In the genomic region with DNA sequence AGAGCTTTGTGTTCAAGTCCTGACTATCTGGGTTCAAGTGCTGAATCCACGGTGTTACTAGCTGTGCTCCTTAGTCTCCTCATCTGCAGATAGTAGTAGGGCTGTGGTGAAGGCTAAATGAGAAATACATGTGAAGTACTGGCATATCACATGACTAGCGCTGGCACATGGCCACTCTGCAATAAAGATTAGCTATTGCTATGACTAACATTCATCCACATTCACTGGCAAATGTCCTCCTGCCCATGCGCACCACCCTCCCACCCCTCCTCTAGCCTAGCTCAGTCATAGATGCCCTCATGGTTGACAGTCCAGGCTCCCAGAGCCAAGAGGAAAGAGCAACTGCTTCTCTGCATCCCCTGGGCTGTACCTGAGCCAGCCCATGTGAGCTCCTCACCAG, we compare ENCODE assay signal across 9 cellular contexts. TPM values are rescaled to one million over a fixed set of nuclear protein-coding genes. Genes with fewer than 3 reads are reported as not detected.
A peak's percentile ranks its signal among the peaks of the same experiment; 100 is the strongest.
DNase-seq lines count a peak whose midpoint lies in the region; ATAC-seq and TF ChIP-seq lines count a peak whose summit lies in the region.
"Had no signal": no experiment of that assay in that cellular context is flagged by ENCODE, and none has a peak within 500 bp of the region (broad histone marks: within the 10 kb centered on the region; RNA-seq: fewer than 3 reads in every experiment).

No MANE protein-coding gene starts in this region.

- no peak overlapping the region for H3K4me3 Mint-ChIP-seq in activated T-cell treated with anti-CD3 and anti-CD28 coated beads, Interleukin-2, amount 50 U/mL, for 72 hours
- no peak overlapping the region for H3K4me3 Mint-ChIP-seq in naive thymus-derived CD8-positive, alpha-beta T cell
- H3K4me3 Mint-ChIP-seq: immature natural killer cell had no signal

- 71% methylated on average over 3 of the region's 3 CpGs for WGBS in mammary epithelial cell (ENCODE audit: low coverage, missing lambda C conversion rate)
- WGBS in lung, 2 donors, result 79 to 94% methylated on average over 3 of the region's 3 CpGs

- in situ Hi-C loops in mammary epithelial cell (cut with MboI; ENCODE audit: low sequenced_read_pairs in 2 of 2), result no loop called here
- in situ Hi-C loops in GM13976 (cut with MboI; ENCODE audit: low sequenced_read_pairs, unreplicated experiment), result no loop called here

- intact Hi-C loops in mammary epithelial cell (cut with micrococcal nuclease), result no loop called here

- H3K36me3 Mint-ChIP-seq in activated T-cell treated with anti-CD3 and anti-CD28 coated beads, Interleukin-2, amount 50 U/mL, for 72 hours (ENCODE audit: insufficient read depth in 2 of 2), result peaks cover 0 to 5% of the 10 kb centered on the region in 2 donors
- peaks cover 0 to 27% (median 0%) of the 10 kb centered on the region in 3 donors for H3K36me3 Mint-ChIP-seq in naive thymus-derived CD8-positive, alpha-beta T cell

- no peak overlapping the region for H3K27ac ChIP-seq in mammary epithelial cell (ENCODE audit: insufficient read depth, low read depth, low read length)
- no peak overlapping the region for H3K27ac ChIP-seq in lung (ENCODE audit: low read depth in 1 of 2, low read length in 1 of 2)

- peak overlapping the region; percentile 63 for H2AFZ ChIP-seq in mammary epithelial cell (ENCODE audit: low read depth, low read length)

- no peak overlapping the region for H3K4me2 ChIP-seq in mammary epithelial cell (ENCODE audit: insufficient read depth, low read depth, low read length)

- peaks cover 9% of the 10 kb centered on the region for H3K4me1 Mint-ChIP-seq in activated T-cell treated with anti-CD3 and anti-CD28 coated beads, Interleukin-2, amount 50 U/mL, for 72 hours (ENCODE audit: low read depth)
- H3K4me1 Mint-ChIP-seq in naive thymus-derived CD8-positive, alpha-beta T cell, result peaks cover 4 to 11% (median 9%) of the 10 kb centered on the region in 4 donors
- H3K4me1 Mint-ChIP-seq: immature natural killer cell had no signal

- peak; percentile 54 for DNase-seq in Ammon's horn (ENCODE audit: low spot score)
- DNase-seq in NCI-H2107 (lab: John Stamatoyannopoulos, UW), result peak; percentile 19
- peak; percentile 84 for DNase-seq in mammary epithelial cell
- peak; percentile 50 for DNase-seq in lung (ENCODE audit: low spot score)
- no peak for DNase-seq in GM13976 (ENCODE audit: low spot score)
- no peak for DNase-seq in activated T-cell treated with anti-CD3 and anti-CD28 coated beads, Interleukin-2, amount 50 U/mL, for 72 hours
- DNase-seq in naive thymus-derived CD8-positive, alpha-beta T cell, result no peak
- DNase-seq: immature natural killer cell had no signal

- peak; percentile 43 for ATAC-seq in lung (ENCODE audit: insufficient read depth, low FRiP score)
- no peak for ATAC-seq in activated T-cell treated with anti-CD3 and anti-CD28 coated beads, Interleukin-2, amount 50 U/mL, for 72 hours (replicated peaks in 1 of 2)
- no peak for ATAC-seq in GM19328 (IDR thresholded peaks at IDR 0.05; ENCODE audit: unreplicated experiment)
- no peak for ATAC-seq in naive thymus-derived CD8-positive, alpha-beta T cell

- H3K36me3 ChIP-seq in mammary epithelial cell (ENCODE audit: insufficient read depth, low read length), result peaks cover 12% of the 10 kb centered on the region
- H3K36me3 ChIP-seq in lung (ENCODE audit: control insufficient read depth in 2 of 2, insufficient read depth in 2 of 2, low read length in 2 of 2), result peaks cover 0 to 15% of the 10 kb centered on the region in 2 donors

- dilution Hi-C loops in mammary epithelial cell (cut with HindIII; ENCODE audit: low sequenced_read_pairs), result no loop called here

- BruUV-seq in mammary epithelial cell (replicated peaks; lab: Mats Ljungman, UMichigan), result no TSS peak

- no peaks in the 10 kb centered on the region for H3K27me3 Mint-ChIP-seq in activated T-cell treated with anti-CD3 and anti-CD28 coated beads, Interleukin-2, amount 50 U/mL, for 72 hours (ENCODE audit: low read depth)
- no peaks in the 10 kb centered on the region for H3K27me3 Mint-ChIP-seq in naive thymus-derived CD8-positive, alpha-beta T cell

- H4K20me1 ChIP-seq in mammary epithelial cell (ENCODE audit: insufficient read depth, low read length), result no peaks in the 10 kb centered on the region

- TF ChIP-seq CTCF in mammary epithelial cell (conservative IDR thresholded peaks at IDR 0.05 in 1 of 2, IDR thresholded peaks at IDR 0.05 in 1 of 2; ENCODE audit: extremely low read depth in 1 of 2, insufficient read depth in 1 of 2, low read depth in 1 of 2, low read length in 2 of 2) (no peak), lung (IDR thresholded peaks at IDR 0.05; ENCODE audit: control extremely low read depth, extremely low read depth) (no peak), GM13976 (IDR thresholded peaks at IDR 0.05; ENCODE audit: borderline replicate concordance, control extremely low read depth, extremely low read depth, insufficient read depth, missing control alignments) (no peak)

- H3K9me3 ChIP-seq in mammary epithelial cell (replicated peaks; ENCODE audit: insufficient read depth, low read length), result no peaks in the 10 kb centered on the region
- H3K9me3 ChIP-seq in lung (ENCODE audit: control insufficient read depth in 2 of 2, insufficient read depth in 1 of 2, low read length in 1 of 2), result no peaks in the 10 kb centered on the region

- H3K79me2 ChIP-seq in mammary epithelial cell (ENCODE audit: insufficient read depth, low read length), result peaks cover 9% of the 10 kb centered on the region

- H3K4me3 ChIP-seq in mammary epithelial cell (replicated peaks in 1 of 3; ENCODE audit: insufficient read depth in 1 of 3, low read depth in 2 of 3, low read length in 3 of 3) (no peak overlapping the region), lung (no peak overlapping the region)

- H3K9me3 Mint-ChIP-seq in activated T-cell treated with anti-CD3 and anti-CD28 coated beads, Interleukin-2, amount 50 U/mL, for 72 hours, result no peaks in the 10 kb centered on the region
- H3K9me3 Mint-ChIP-seq in naive thymus-derived CD8-positive, alpha-beta T cell, result no peaks in the 10 kb centered on the region
- H3K9me3 Mint-ChIP-seq: immature natural killer cell had no signal

- POLR2A ChIA-PET in naive thymus-derived CD8-positive, alpha-beta T cell (lab: Charles Lee), result interaction anchor here (0.6 to 3.4 kb wide), 8 partner anchors 9 to 35 kb away, joined by 3 to 44 read pairs (median 5); no protein-coding TSS in a partner anchor

- CTCF ChIA-PET in mammary epithelial cell (lab: Charles Lee; ENCODE audit: low non-redundant PET), result interaction anchor here (0.6 to 1.1 kb wide), 4 partner anchors 33 to 253 kb away, joined by 3 to 5 read pairs (median 4); no protein-coding TSS in a partner anchor

- H3K4me1 ChIP-seq in mammary epithelial cell (ENCODE audit: insufficient read depth, low read length) (peaks cover 46% of the 10 kb centered on the region), lung (ENCODE audit: control insufficient read depth in 2 of 2, insufficient read depth in 2 of 2, low read length in 2 of 2) (peaks cover 10 to 30% of the 10 kb centered on the region in 2 donors)

- H3K27me3 ChIP-seq in mammary epithelial cell (ENCODE audit: insufficient read depth, low read length) (no peaks in the 10 kb centered on the region), lung (ENCODE audit: control insufficient read depth, insufficient read depth) (no peaks in the 10 kb centered on the region)

- no peak overlapping the region for H3K9ac ChIP-seq in mammary epithelial cell (ENCODE audit: insufficient read depth, low read length)

- no peak overlapping the region for H3K27ac Mint-ChIP-seq in activated T-cell treated with anti-CD3 and anti-CD28 coated beads, Interleukin-2, amount 50 U/mL, for 72 hours
- H3K27ac Mint-ChIP-seq in naive thymus-derived CD8-positive, alpha-beta T cell, result no peak overlapping the region
- H3K27ac Mint-ChIP-seq: immature natural killer cell had no signal

RNA-seq across cellular contexts. Expression of a gene that starts 8.5 kb away (rescaled TPM):
- total RNA-seq in mammary epithelial cell (10 to 100 TPM in 1 of 2 donors, under 1 TPM in 1; 0.94 to 13.3 TPM), lung (1 to 10 TPM; 2.0 to 6.0 TPM)
- polyA plus RNA-seq in mammary epithelial cell (0.28 TPM), lung (1 to 10 TPM; 2.8 to 3.8 TPM)
- polyA minus RNA-seq in mammary epithelial cell, result not detected
- under 1 TPM; 0.07 to 0.09 TPM for total RNA-seq in activated T-cell treated with anti-CD3 and anti-CD28 coated beads, Interleukin-2, amount 50 U/mL, for 72 hours
- under 1 TPM; 0.22 to 0.31 TPM for total RNA-seq in naive thymus-derived CD8-positive, alpha-beta T cell
- under 1 TPM; 0.07 to 0.22 (median 0.15) TPM for polyA plus RNA-seq in naive thymus-derived CD8-positive, alpha-beta T cell

RNA-seq across cellular contexts. Expression of a gene that starts 15.8 kb away (rescaled TPM):
- total RNA-seq in mammary epithelial cell, result 10 to 100 TPM; 73.2 to 96.5 TPM
- polyA plus RNA-seq in mammary epithelial cell, result 107 TPM
- 41.7 TPM for polyA minus RNA-seq in mammary epithelial cell
- 10 to 100 TPM; 37.3 to 61.8 TPM for total RNA-seq in lung
- polyA plus RNA-seq in lung, result 10 to 100 TPM; 60.8 to 83.9 TPM
- 10 to 100 TPM; 46.2 to 56.2 TPM for total RNA-seq in activated T-cell treated with anti-CD3 and anti-CD28 coated beads, Interleukin-2, amount 50 U/mL, for 72 hours
- total RNA-seq in naive thymus-derived CD8-positive, alpha-beta T cell, result 10 to 100 TPM; 44.6 to 53.7 TPM
- polyA plus RNA-seq in naive thymus-derived CD8-positive, alpha-beta T cell, result 100 to 1,000 TPM in 2 of 3 donors, 10 to 100 TPM in 1; 99.9 to 115 (median 110) TPM

RNA-seq across cellular contexts. Expression of a gene that starts 22.5 kb away (rescaled TPM):
- total RNA-seq in mammary epithelial cell (100 to 1,000 TPM in 1 of 2 donors, 10 to 100 TPM in 1; 99.4 to 331 TPM), lung (100 to 1,000 TPM in 1 of 2 donors, 10 to 100 TPM in 1; 47.3 to 140 TPM)
- polyA plus RNA-seq in mammary epithelial cell (129 TPM), lung (100 to 1,000 TPM in 1 of 2 donors, 10 to 100 TPM in 1; 53.9 to 103 TPM)
- 116 TPM for polyA minus RNA-seq in mammary epithelial cell
- 100 to 1,000 TPM; 131 to 142 TPM for total RNA-seq in activated T-cell treated with anti-CD3 and anti-CD28 coated beads, Interleukin-2, amount 50 U/mL, for 72 hours
- total RNA-seq in naive thymus-derived CD8-positive, alpha-beta T cell, result 100 to 1,000 TPM; 266 to 275 TPM
- 10 to 100 TPM; 13.3 to 67.1 (median 20.1) TPM for polyA plus RNA-seq in naive thymus-derived CD8-positive, alpha-beta T cell

RNA-seq across cellular contexts. Expression of a gene that starts 44.8 kb away (rescaled TPM):
- total RNA-seq in mammary epithelial cell (10 to 100 TPM; 33.7 to 34.3 TPM), lung (10 to 100 TPM; 22.0 to 44.3 TPM)
- polyA plus RNA-seq in mammary epithelial cell (50.7 TPM), lung (10 to 100 TPM; 29.9 to 35.2 TPM)
- polyA minus RNA-seq in mammary epithelial cell, result 8.3 TPM
- 10 to 100 TPM; 23.2 to 28.9 TPM for total RNA-seq in activated T-cell treated with anti-CD3 and anti-CD28 coated beads, Interleukin-2, amount 50 U/mL, for 72 hours
- total RNA-seq in naive thymus-derived CD8-positive, alpha-beta T cell, result 10 to 100 TPM; 28.3 to 30.4 TPM
- polyA plus RNA-seq in naive thymus-derived CD8-positive, alpha-beta T cell, result 10 to 100 TPM in 2 of 3 donors, 1 to 10 TPM in 1; 9.9 to 24.8 (median 11.5) TPM

RNA-seq across cellular contexts. Expression of a gene that starts 49.6 kb away (rescaled TPM):
- total RNA-seq in mammary epithelial cell, result not detected
- polyA plus RNA-seq in mammary epithelial cell, result not detected
- polyA minus RNA-seq in mammary epithelial cell, result not detected
- 10 to 100 TPM; 21.3 to 40.2 TPM for total RNA-seq in lung
- polyA plus RNA-seq in lung, result 10 to 100 TPM; 10.2 to 11.6 TPM
- total RNA-seq in activated T-cell treated with anti-CD3 and anti-CD28 coated beads, Interleukin-2, amount 50 U/mL, for 72 hours, result under 1 TPM; 0.17 to 0.37 TPM
- total RNA-seq in naive thymus-derived CD8-positive, alpha-beta T cell, result not detected
- polyA plus RNA-seq in naive thymus-derived CD8-positive, alpha-beta T cell, result not detected
- polyA plus RNA-seq: immature natural killer cell had no signal

Comparison
In these comparisons a context has a peak if more than half of its experiments do, and no peak if none do; other contexts are left out.
1. DNase-seq: peak in Ammon's horn (single experiment), NCI-H2107 (single experiment), mammary epithelial cell (single experiment) and lung (single experiment); none in GM13976 (single experiment), activated T-cell treated with anti-CD3 and anti-CD28 coated beads, Interleukin-2, amount 50 U/mL, for 72 hours (0 of 2) and naive thymus-derived CD8-positive, alpha-beta T cell (0 of 10).